In genomic region chr2:241859017-241859435, GRCh38 we compare ENCODE assay signal across 8 cellular contexts. TPM values are rescaled to one million over a fixed set of nuclear protein-coding genes. Genes with fewer than 3 reads are reported as not detected.
DNase-seq lines count a peak whose midpoint lies in the region; ATAC-seq and TF ChIP-seq lines count a peak whose summit lies in the region.

No MANE protein-coding gene starts in this region.

- ATAC-seq in heart right ventricle = peak in 6 of 8 donors; percentile 1 to 12 (median 2)
- ATAC-seq in Right ventricle myocardium inferior = no peak
- no peak for ATAC-seq in IMR-90 (ENCODE audit: low read depth)
- peak in 1 of 2 donors; percentile 2 for ATAC-seq in right cardiac atrium
- ATAC-seq in upper lobe of right lung = no peak

- no peak overlapping the region for H2AK9ac ChIP-seq in IMR-90 (replicated peaks; ENCODE audit: low read depth, low read length, poor library complexity)

- H4K20me1 ChIP-seq in IMR-90 (ENCODE audit: insufficient read depth, low read length) = no peaks in the 10 kb centered on the region

- no peak overlapping the region for H3K18ac ChIP-seq in IMR-90 (ENCODE audit: low read depth, low read length)

- POLR2A ChIA-PET in IMR-90 (lab: Charles Lee; ENCODE audit: unreplicated experiment) = no interaction called here

- no peaks in the 10 kb centered on the region for H3K9me3 ChIP-seq in heart right ventricle
- no peaks in the 10 kb centered on the region for H3K9me3 ChIP-seq in IMR-90 (ENCODE audit: control insufficient read depth, insufficient read depth, low read length)
- H3K9me3 ChIP-seq in right cardiac atrium (ENCODE audit: control insufficient read depth, low read length) = no peaks in the 10 kb centered on the region
- no peaks in the 10 kb centered on the region for H3K9me3 ChIP-seq in upper lobe of right lung

- no peaks in the 10 kb centered on the region for H3K36me3 ChIP-seq in heart right ventricle
- H3K36me3 ChIP-seq in IMR-90 (ENCODE audit: control insufficient read depth, insufficient read depth, low read length) = no peaks in the 10 kb centered on the region
- no peaks in the 10 kb centered on the region for H3K36me3 ChIP-seq in upper lobe of right lung

- no peak overlapping the region for H4K8ac ChIP-seq in IMR-90 (ENCODE audit: low read depth in 2 of 2, low read length in 2 of 2)

- BruUV-seq in IMR-90 (replicated peaks; lab: Mats Ljungman, UMichigan) = no TSS peak

- H3K9me1 ChIP-seq in IMR-90 (ENCODE audit: insufficient read depth, low read length) = no peaks in the 10 kb centered on the region

- WGBS in heart right ventricle, 2 donors = 35 to 40% methylated on average over 8 to 9 of the region's 9 CpGs
- 83% methylated on average over 2 of the region's 9 CpGs; no CpG with 5 or more reads in 1 of the 2 experiments for WGBS in IMR-90 (ENCODE audit: extremely low coverage in 2 of 2, insufficient read length in 1 of 2), 2 experiments
- 28% methylated on average over 9 of the region's 9 CpGs for WGBS in right cardiac atrium

- in situ Hi-C loops in IMR-90 (cut with MboI; ENCODE audit: low sequenced_read_pairs) = no loop called here
- in situ Hi-C loops in GM13976 (cut with MboI; ENCODE audit: low sequenced_read_pairs, unreplicated experiment) = no loop called here

- no peak overlapping the region for H3K14ac ChIP-seq in IMR-90 (replicated peaks; ENCODE audit: low read depth, low read length)

- CTCF ChIA-PET in IMR-90 (lab: Yijun Ruan, JAX) = interaction anchor here (1.5 kb wide), 1 partner anchor 9 kb away, joined by 4 read pairs; no protein-coding TSS in a partner anchor

- no peak overlapping the region for H4K5ac ChIP-seq in IMR-90 (ENCODE audit: low read depth, low read length)

- TF ChIP-seq POLR2A in IMR-90 (IDR thresholded peaks at IDR 0.05; ENCODE audit: low read depth, low read length) = no peak

- H3K9ac ChIP-seq in IMR-90 (ENCODE audit: low read depth, low read length) = no peak overlapping the region

- H3K4ac ChIP-seq in IMR-90 (ENCODE audit: low read depth, low read length) = no peak overlapping the region

- no peak overlapping the region for H2BK5ac ChIP-seq in IMR-90 (ENCODE audit: low read depth, low read length, poor library complexity, severe bottlenecking)

- H3K27me3 ChIP-seq in heart right ventricle (peaks cover 0 to 22% (median 16%) of the 10 kb centered on the region in 7 donors), IMR-90 (ENCODE audit: control insufficient read depth, insufficient read depth, low read length) (peaks cover 4% of the 10 kb centered on the region; the same call in 1 of the 2 replicates), right cardiac atrium (ENCODE audit: control insufficient read depth, insufficient read depth) (no peaks in the 10 kb centered on the region), upper lobe of right lung (peaks cover 28% of the 10 kb centered on the region)

- H3K4me1 ChIP-seq in heart right ventricle (peaks cover 27 to 47% (median 33%) of the 10 kb centered on the region in 9 donors), IMR-90 (ENCODE audit: control insufficient read depth, insufficient read depth, low read length) (no peaks in the 10 kb centered on the region; the same call in 1 of the 2 replicates), right cardiac atrium (ENCODE audit: control insufficient read depth, insufficient read depth, low read length) (peaks cover 4% of the 10 kb centered on the region), upper lobe of right lung (peaks cover 9% of the 10 kb centered on the region)

- H3K4me3 ChIP-seq in heart right ventricle (peak overlapping the region in 2 of 10 donors; percentile 42 to 47), IMR-90 (ENCODE audit: insufficient read depth, low read depth, low read length) (no peak overlapping the region), right cardiac atrium (ENCODE audit: low read length) (no peak overlapping the region), upper lobe of right lung (peak overlapping the region; percentile 29)

- peak in 1 of 2 donors; percentile 23 for DNase-seq in heart right ventricle
- DNase-seq in Right ventricle myocardium inferior (ENCODE audit: missing footprints) = no peak
- DNase-seq in IMR-90 = no peak
- DNase-seq in right cardiac atrium = peak in 1 of 3 donors; percentile 69
- DNase-seq in upper lobe of right lung = peak; percentile 65
- DNase-seq in GM13976 (ENCODE audit: low spot score) = no peak
- DNase-seq in SIG-M5 treated with dmso at 0.1 percent for 504 hours (lab: John Stamatoyannopoulos, UW; ENCODE audit: unreplicated experiment) = no peak
- no peak for DNase-seq in NCI-H1092 (lab: John Stamatoyannopoulos, UW)

- peak overlapping the region; percentile 80 to 98 (median 92) for H3K27ac ChIP-seq in heart right ventricle
- no peak overlapping the region for H3K27ac ChIP-seq in IMR-90 (ENCODE audit: insufficient read depth, low read length)
- H3K27ac ChIP-seq in right cardiac atrium (ENCODE audit: low read length) = peak overlapping the region; percentile 94
- H3K27ac ChIP-seq in upper lobe of right lung = peak overlapping the region; percentile 75

- no peak overlapping the region for H2BK120ac ChIP-seq in IMR-90 (ENCODE audit: low read depth, low read length)

- dilution Hi-C loops in IMR-90 (cut with HindIII; ENCODE audit: low sequenced_read_pairs, unreplicated experiment) = no loop called here

- no peak overlapping the region for H2BK15ac ChIP-seq in IMR-90 (ENCODE audit: low read depth, low read length)

- H2BK20ac ChIP-seq in IMR-90 (ENCODE audit: low read depth, low read length) = no peak overlapping the region

- no peak for TF ChIP-seq RAD21 in IMR-90 (IDR thresholded peaks at IDR 0.05; ENCODE audit: low read length)

- no peak overlapping the region; the same call in 1 of the 2 replicates for H2AK5ac ChIP-seq in IMR-90 (ENCODE audit: low read depth, low read length)

- no peak overlapping the region for H3K4me2 ChIP-seq in IMR-90 (ENCODE audit: low read depth, low read length)

- intact Hi-C loops in heart right ventricle (cut with DNase I) (loop anchor here in 1 of 10 donors (10.0 kb wide), 1 partner anchor 124 kb away; the partner anchor contains the start of gene D2HGDH), Right ventricle myocardium inferior (cut with DNase I) (no loop called here), IMR-90 (cut with micrococcal nuclease) (no loop called here), right cardiac atrium (cut with DNase I) (no loop called here), upper lobe of right lung (cut with DNase I) (no loop called here)

- H4K91ac ChIP-seq in IMR-90 (ENCODE audit: insufficient read depth, low read depth, low read length) = no peak overlapping the region

- TF ChIP-seq CTCF in heart right ventricle (IDR thresholded peaks at IDR 0.05) (no peak), IMR-90 (conservative IDR thresholded peaks at IDR 0.05; ENCODE audit: low read depth, low read length) (no peak), upper lobe of right lung (IDR thresholded peaks at IDR 0.05) (no peak), GM13976 (IDR thresholded peaks at IDR 0.05; ENCODE audit: borderline replicate concordance, control extremely low read depth, extremely low read depth, insufficient read depth, missing control alignments) (no peak)

- H3K23ac ChIP-seq in IMR-90 (ENCODE audit: low read depth, low read length) = no peak overlapping the region

- H2AFZ ChIP-seq in IMR-90 (replicated peaks; ENCODE audit: low read length, poor library complexity) = peak overlapping the region; percentile 87

- no peak overlapping the region for H3K56ac ChIP-seq in IMR-90 (ENCODE audit: extremely low read depth, insufficient read depth, low read length)

- H3K79me1 ChIP-seq in IMR-90 (ENCODE audit: low read depth in 1 of 2, low read length in 2 of 2) = no peaks in the 10 kb centered on the region

TF ChIP-seq in IMR-90, 13 proteins besides CTCF, POLR2A, EP300 and RAD21 (continues in another document):
- TF ChIP-seq MXI1 (IDR thresholded peaks at IDR 0.05; ENCODE audit: borderline replicate concordance, low read depth, low read length) = no peak
- TF ChIP-seq, protein P1, sequence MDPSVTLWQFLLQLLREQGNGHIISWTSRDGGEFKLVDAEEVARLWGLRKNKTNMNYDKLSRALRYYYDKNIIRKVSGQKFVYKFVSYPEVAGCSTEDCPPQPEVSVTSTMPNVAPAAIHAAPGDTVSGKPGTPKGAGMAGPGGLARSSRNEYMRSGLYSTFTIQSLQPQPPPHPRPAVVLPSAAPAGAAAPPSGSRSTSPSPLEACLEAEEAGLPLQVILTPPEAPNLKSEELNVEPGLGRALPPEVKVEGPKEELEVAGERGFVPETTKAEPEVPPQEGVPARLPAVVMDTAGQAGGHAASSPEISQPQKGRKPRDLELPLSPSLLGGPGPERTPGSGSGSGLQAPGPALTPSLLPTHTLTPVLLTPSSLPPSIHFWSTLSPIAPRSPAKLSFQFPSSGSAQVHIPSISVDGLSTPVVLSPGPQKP (IDR thresholded peaks at IDR 0.05; ENCODE audit: borderline replicate concordance, low read depth, low read length) = no peak
- TF ChIP-seq MAFK (IDR thresholded peaks at IDR 0.05; ENCODE audit: low read depth, low read length) = no peak

RNA-seq across cellular contexts. Expression of gene PDCD1, which starts 0.3 kb away (rescaled TPM):
- total RNA-seq in heart right ventricle (10 to 100 TPM in 1 of 10 donors, 1 to 10 TPM in 9; 1.3 to 14.2 (median 2.8) TPM), Right ventricle myocardium inferior (1.2 TPM), IMR-90 (2012; rRNA removed) (not detected in 2 replicates), right cardiac atrium (1 to 10 TPM; 5.2 to 6.8 (median 5.4) TPM), upper lobe of right lung (1.8 TPM)
- polyA plus RNA-seq in heart right ventricle (1 to 10 TPM; 6.4 to 7.1 TPM), IMR-90 (2012; rRNA removed) (not detected in 2 replicates), right cardiac atrium (7.4 TPM)
- polyA plus RNA-seq in IMR-90 (2012; cell fraction: cytosol; rRNA removed) = not detected in 2 replicates
- polyA plus RNA-seq in IMR-90 (2012; cell fraction: nucleus; rRNA removed; ENCODE audit: low replicate concordance) = not detected in 2 replicates

RNA-seq across cellular contexts. Expression of gene RTP5, which starts 10.5 kb away (rescaled TPM):
- total RNA-seq in heart right ventricle (not detected), Right ventricle myocardium inferior (not detected), IMR-90 (2012; rRNA removed) (not detected in 2 replicates), right cardiac atrium (not detected), upper lobe of right lung (not detected)
- polyA plus RNA-seq in heart right ventricle (under 1 TPM in 1 of 2 donors, not detected in 1; 0.15 TPM), IMR-90 (2012; rRNA removed) (not detected in 2 replicates), right cardiac atrium (0.05 TPM)
- not detected in 2 replicates for polyA plus RNA-seq in IMR-90 (2012; cell fraction: cytosol; rRNA removed)
- not detected in 2 replicates for polyA plus RNA-seq in IMR-90 (2012; cell fraction: nucleus; rRNA removed; ENCODE audit: low replicate concordance)

RNA-seq across cellular contexts. Expression of gene NEU4, which starts 50.0 kb away (rescaled TPM):
- total RNA-seq in heart right ventricle (1 to 10 TPM in 1 of 10 donors, under 1 TPM in 7, not detected in 2; 0.07 to 1.2 (median 0.46) TPM), Right ventricle myocardium inferior (0.30 TPM), IMR-90 (2012; rRNA removed) (not detected in 2 replicates), right cardiac atrium (1 to 10 TPM in 1 of 4 donors, under 1 TPM in 2, not detected in 1; 0.17 to 1.4 (median 0.84) TPM), upper lobe of right lung (0.23 TPM)
- polyA plus RNA-seq in heart right ventricle (1 to 10 TPM in 1 of 2 donors, under 1 TPM in 1; 0.22 to 1.0 TPM), IMR-90 (2012; rRNA removed) (not detected in 2 replicates), right cardiac atrium (0.68 TPM)
- polyA plus RNA-seq in IMR-90 (2012; cell fraction: cytosol; rRNA removed) = not detected in 2 replicates
- polyA plus RNA-seq in IMR-90 (2012; cell fraction: nucleus; rRNA removed; ENCODE audit: low replicate concordance) = 0.07 TPM in 2 replicates

Comparison
In these comparisons a context has a peak if more than half of its experiments do, and no peak if none do; other contexts are left out.
1. ATAC-seq: peak in heart right ventricle (6 of 8); none in Right ventricle myocardium inferior (single experiment), IMR-90 (single experiment) and upper lobe of right lung (single experiment).